In the genomic region with DNA sequence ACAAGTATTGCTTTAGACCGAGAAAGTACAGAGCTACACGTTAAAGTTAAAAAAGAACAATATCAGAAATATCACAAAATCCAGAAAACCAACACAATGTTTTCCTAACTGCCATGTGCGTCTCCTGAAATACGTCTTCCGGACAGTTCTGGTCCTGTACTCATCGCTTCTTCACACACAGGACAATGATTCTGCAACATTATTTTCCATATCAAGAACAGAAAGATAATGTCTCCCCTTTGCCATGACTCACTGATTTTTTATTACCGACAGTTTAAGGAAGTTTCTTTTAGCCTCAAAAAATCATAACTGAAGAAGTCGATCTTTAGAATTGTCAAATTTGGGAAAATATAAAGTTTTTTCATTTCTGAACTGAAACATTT, we compare ENCODE assay signal across 1 cellular context.
TF ChIP-seq lines count a peak whose summit lies in the region.

No MANE protein-coding gene starts in this region.

TF ChIP-seq in endothelial cell of umbilical vein, 7 proteins besides CTCF, POLR2A, EP300 and RAD21:
- no peak for TF ChIP-seq EZH2 (IDR thresholded peaks at IDR 0.05; ENCODE audit: borderline replicate concordance, low read depth, low read length, severe bottlenecking)
- TF ChIP-seq, protein P1, sequence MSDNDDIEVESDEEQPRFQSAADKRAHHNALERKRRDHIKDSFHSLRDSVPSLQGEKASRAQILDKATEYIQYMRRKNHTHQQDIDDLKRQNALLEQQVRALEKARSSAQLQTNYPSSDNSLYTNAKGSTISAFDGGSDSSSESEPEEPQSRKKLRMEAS (IDR thresholded peaks at IDR 0.05; ENCODE audit: insufficient read depth, insufficient read length), result no peak
- peak; percentile 14 for TF ChIP-seq FOS (IDR thresholded peaks at IDR 0.05; ENCODE audit: borderline replicate concordance, insufficient read depth, low read length)
- TF ChIP-seq MYC (IDR thresholded peaks at IDR 0.05; ENCODE audit: low read depth, low read length), result no peak
TF ChIP-seq in endothelial cell of umbilical vein: peak in this region for 1.
